In genomic region chr3:118948146-118948545, GRCh38 we compare ENCODE assay signal across 24 cellular contexts.
"Had no signal": no experiment of that assay in that cellular context is flagged by ENCODE, and none has a peak within 500 bp of the region (broad histone marks: within the 10 kb centered on the region; RNA-seq: fewer than 3 reads in every experiment).

No MANE protein-coding gene starts in this region.

- ATAC-seq: activated CD4-positive, CD25-positive, alpha-beta regulatory T cell treated with anti-CD3 and anti-CD28 coated beads, Interleukin-2, amount 50 U/mL, for 24 hours; left lobe of liver; lower lobe of right lung; natural killer cell; stimulated activated memory B cell treated with anti-CD40 and anti-IgM and Interleukin-4, amounts not matched to agents 10 μg/mL and 1 μg/mL and 100 μg/mL, for 72 hours had no signal

- H3K9me3 ChIP-seq: lower lobe of right lung, sigmoid colon, stomach, suprapubic skin, tibial nerve had no signal

- H3K27ac Mint-ChIP-seq: activated CD4-positive, alpha-beta memory T cell treated with anti-CD3 and anti-CD28 coated beads, Interleukin-2, amount 10 ng/mL, durations not matched to agents 7 days and 5 days; activated CD4-positive, alpha-beta T cell treated with anti-CD3 and anti-CD28 coated beads, Interleukin-2, amount 10 ng/mL, durations not matched to agents 24 days and 14 days; activated T-helper 2 cell treated with anti-CD3 and anti-CD28 coated beads, Interferon-gamma antibody, Interleukin-2, Interleukin-4, amounts not matched to agents 10 μg/mL and 5 μg/mL and 100 μg/mL, durations not matched to agents 14 hours and 24 hours and 36 hours; immature natural killer cell; natural killer cell; stimulated activated memory B cell treated with anti-CD40 and anti-IgM and Interleukin-4, amounts not matched to agents 10 μg/mL and 1 μg/mL and 100 μg/mL, for 72 hours had no signal

- DNase-seq: activated CD4-positive, alpha-beta memory T cell treated with anti-CD3 and anti-CD28 coated beads, Interleukin-2, amount 10 ng/mL, durations not matched to agents 7 days and 5 days; activated CD4-positive, alpha-beta T cell treated with anti-CD3 and anti-CD28 coated beads, Interleukin-2, amount 10 ng/mL, durations not matched to agents 24 days and 14 days; activated naive CD4-positive, alpha-beta T cell; central memory CD4-positive, alpha-beta T cell; dermis blood vessel endothelial cell; effector CD8-positive, alpha-beta T cell; foreskin melanocyte; immature natural killer cell; lower lobe of right lung; natural killer cell; sigmoid colon; stimulated activated CD4-positive, alpha-beta T cell treated with anti-CD3 and anti-CD28 coated beads, Interleukin-15, amount 100 ng/mL, for 24 hours; stomach; SW 1271; T-helper 9 cell had no signal

- H3K4me3 Mint-ChIP-seq: activated CD4-positive, alpha-beta memory T cell treated with anti-CD3 and anti-CD28 coated beads, Interleukin-2, amount 10 ng/mL, durations not matched to agents 7 days and 5 days; activated CD4-positive, alpha-beta T cell treated with anti-CD3 and anti-CD28 coated beads, Interleukin-2, amount 10 ng/mL, durations not matched to agents 24 days and 14 days; immature natural killer cell; natural killer cell; stimulated activated memory B cell treated with anti-CD40 and anti-IgM and Interleukin-4, amounts not matched to agents 10 μg/mL and 1 μg/mL and 100 μg/mL, for 72 hours had no signal

- H3K27ac ChIP-seq: hepatocyte, lower lobe of right lung, sigmoid colon, stomach, suprapubic skin, tibial nerve, VCaP had no signal

- H3K4me3 ChIP-seq: hepatocyte, lower lobe of right lung, sigmoid colon, smooth muscle cell, stomach, suprapubic skin, tibial nerve had no signal

- H3K4me2 ChIP-seq: hepatocyte, smooth muscle cell had no signal

- H3K9me3 Mint-ChIP-seq: activated CD4-positive, alpha-beta memory T cell treated with anti-CD3 and anti-CD28 coated beads, Interleukin-2, amount 10 ng/mL, durations not matched to agents 7 days and 5 days; activated CD4-positive, alpha-beta T cell treated with anti-CD3 and anti-CD28 coated beads, Interleukin-2, amount 10 ng/mL, durations not matched to agents 24 days and 14 days; activated T-helper 2 cell treated with anti-CD3 and anti-CD28 coated beads, Interferon-gamma antibody, Interleukin-2, Interleukin-4, amounts not matched to agents 10 μg/mL and 5 μg/mL and 100 μg/mL, durations not matched to agents 14 hours and 24 hours and 36 hours; immature natural killer cell; natural killer cell; stimulated activated memory B cell treated with anti-CD40 and anti-IgM and Interleukin-4, amounts not matched to agents 10 μg/mL and 1 μg/mL and 100 μg/mL, for 72 hours had no signal

- H3K36me3 Mint-ChIP-seq: immature natural killer cell; natural killer cell; stimulated activated memory B cell treated with anti-CD40 and anti-IgM and Interleukin-4, amounts not matched to agents 10 μg/mL and 1 μg/mL and 100 μg/mL, for 72 hours had no signal

- H3K4me1 ChIP-seq: lower lobe of right lung, stomach, suprapubic skin, tibial nerve had no signal

- H2AFZ ChIP-seq: hepatocyte had no signal

- H3K4me1 Mint-ChIP-seq: natural killer cell; stimulated activated memory B cell treated with anti-CD40 and anti-IgM and Interleukin-4, amounts not matched to agents 10 μg/mL and 1 μg/mL and 100 μg/mL, for 72 hours had no signal

- H3K27me3 ChIP-seq: hepatocyte, sigmoid colon, stomach, suprapubic skin, tibial nerve had no signal

- H3K79me2 ChIP-seq: hepatocyte had no signal

- H3K36me3 ChIP-seq: lower lobe of right lung, sigmoid colon, stomach, suprapubic skin, tibial nerve had no signal
